8 cellular contexts compared by ENCODE assay signal in genomic region chr3:50316657-50317242, GRCh38. TPM values are rescaled to one million over a fixed set of nuclear protein-coding genes. Genes with fewer than 3 reads are reported as not detected.
DNase-seq lines count a peak whose midpoint lies in the region; ATAC-seq lines count a peak whose summit lies in the region.

No MANE protein-coding gene starts in this region.

- H3K27me3 Mint-ChIP-seq in CD4-positive, alpha-beta memory T cell = no peaks in the 10 kb centered on the region

- no peaks in the 10 kb centered on the region for H3K9me3 Mint-ChIP-seq in CD4-positive, alpha-beta memory T cell
- no peaks in the 10 kb centered on the region for H3K9me3 Mint-ChIP-seq in activated naive CD4-positive, alpha-beta T cell treated with anti-CD3 and anti-CD28 coated beads, Interleukin-2, amount 50 U/mL, for 72 hours

- H3K4me1 ChIP-seq in CD4-positive, alpha-beta memory T cell (ENCODE audit: insufficient read depth, low read length) = peaks cover 41% of the 10 kb centered on the region
- H3K4me1 ChIP-seq in NT2/D1 (ENCODE audit: insufficient read depth, insufficient read length) (peaks cover 39% of the 10 kb centered on the region), mesendoderm (ENCODE audit: control insufficient read depth, low read depth, low read length) (peaks cover 16% of the 10 kb centered on the region), urinary bladder (ENCODE audit: insufficient read depth) (no peaks in the 10 kb centered on the region)

- H4K8ac ChIP-seq in mesendoderm (ENCODE audit: low read depth, low read length) = no peak overlapping the region

- POLR2A ChIA-PET in CD4-positive, alpha-beta memory T cell (lab: Charles Lee; ENCODE audit: partially characterized antibody) = interaction anchor here (1.0 to 14.4 kb wide), 7 partner anchors 12 to 81 kb away, joined by 4 to 144 read pairs (median 8); partner anchors contain the start of genes CYB561D2, GNAI2, HYAL3 and NAA80

- peaks cover 22 to 52% (median 37%) of the 10 kb centered on the region in 4 donors for H3K4me1 Mint-ChIP-seq in CD4-positive, alpha-beta memory T cell

- no peak overlapping the region for H2BK5ac ChIP-seq in mesendoderm (ENCODE audit: low read length)

- no peak overlapping the region for H2AK5ac ChIP-seq in mesendoderm (ENCODE audit: low read length)

- ATAC-seq in activated naive CD4-positive, alpha-beta T cell treated with anti-CD3 and anti-CD28 coated beads, Interleukin-2, amount 50 U/mL, for 72 hours = no peak
- ATAC-seq in HG03196 (IDR thresholded peaks at IDR 0.05; ENCODE audit: unreplicated experiment) (no peak), HG02610 (IDR thresholded peaks at IDR 0.05; ENCODE audit: unreplicated experiment) (no peak)

- CTCF ChIA-PET in CD4-positive, alpha-beta memory T cell (lab: Charles Lee; ENCODE audit: partially characterized antibody) = interaction anchor here (1.0 to 4.4 kb wide), 4 partner anchors 9 to 24 kb away, joined by 3 to 21 read pairs (median 4); partner anchors contain the start of genes HYAL3, NAA80 and RASSF1

- H3K27ac ChIP-seq in CD4-positive, alpha-beta memory T cell (ENCODE audit: low read depth, low read length) = peak overlapping the region; percentile 49
- H3K27ac ChIP-seq in mesendoderm (ENCODE audit: low read depth, low read length) = no peak overlapping the region
- peak overlapping the region; percentile 76 for H3K27ac ChIP-seq in urinary bladder (ENCODE audit: low read depth)

- no peak overlapping the region for H3K4me2 ChIP-seq in mesendoderm (ENCODE audit: low read length)

- H3K4me3 ChIP-seq in CD4-positive, alpha-beta memory T cell (ENCODE audit: low read length in 2 of 2) = peak overlapping the region in 1 of 2 donors; percentile 7
- no peak overlapping the region for H3K4me3 ChIP-seq in NT2/D1 (ENCODE audit: insufficient read length, low read depth)
- no peak overlapping the region for H3K4me3 ChIP-seq in mesendoderm (ENCODE audit: low read length)
- no peak overlapping the region for H3K4me3 ChIP-seq in urinary bladder (ENCODE audit: low read depth, low read length)

- H3K9ac ChIP-seq in NT2/D1 (ENCODE audit: insufficient read length, low read depth) (peak overlapping the region; percentile 66), mesendoderm (ENCODE audit: low read length) (peak overlapping the region; percentile 26)

- H3K56ac ChIP-seq in mesendoderm (ENCODE audit: low read length) = peak overlapping the region; percentile 44

- no peak overlapping the region for H2BK15ac ChIP-seq in mesendoderm (replicated peaks; ENCODE audit: low read depth)

- no peak overlapping the region for H4K5ac ChIP-seq in mesendoderm (ENCODE audit: low read length)

- H3K4ac ChIP-seq in mesendoderm (ENCODE audit: low read depth, low read length) = no peak overlapping the region

- no peaks in the 10 kb centered on the region for H3K27me3 ChIP-seq in CD4-positive, alpha-beta memory T cell (ENCODE audit: insufficient read depth, low read length)
- H3K27me3 ChIP-seq in NT2/D1 (ENCODE audit: insufficient read depth, insufficient read length) (no peaks in the 10 kb centered on the region), mesendoderm (ENCODE audit: insufficient read depth, low read length, poor library complexity) (no peaks in the 10 kb centered on the region)

- H3K79me2 ChIP-seq in mesendoderm (ENCODE audit: control insufficient read depth, insufficient read depth, low read length) = peaks cover 27% of the 10 kb centered on the region

- H3K9me3 ChIP-seq in CD4-positive, alpha-beta memory T cell (ENCODE audit: control insufficient read depth in 1 of 2, low read length in 2 of 2) = no peaks in the 10 kb centered on the region
- no peaks in the 10 kb centered on the region for H3K9me3 ChIP-seq in NT2/D1 (ENCODE audit: insufficient read depth, low read length)

- H3K27ac Mint-ChIP-seq in CD4-positive, alpha-beta memory T cell = peak overlapping the region; percentile 79 to 99 (median 94)
- H3K27ac Mint-ChIP-seq in activated naive CD4-positive, alpha-beta T cell treated with anti-CD3 and anti-CD28 coated beads, Interleukin-2, amount 50 U/mL, for 72 hours = peak overlapping the region; percentile 19 to 60

- H3K18ac ChIP-seq in mesendoderm (ENCODE audit: low read length) = no peak overlapping the region

- peaks cover 29% of the 10 kb centered on the region for H3K79me1 ChIP-seq in mesendoderm (ENCODE audit: low read length)

- peak overlapping the region; percentile 74 to 92 (median 86) for H3K4me3 Mint-ChIP-seq in CD4-positive, alpha-beta memory T cell

- H3K23ac ChIP-seq in mesendoderm (ENCODE audit: low read length) = no peak overlapping the region

- peaks cover 0 to 2% of the 10 kb centered on the region in 2 donors for H3K36me3 Mint-ChIP-seq in CD4-positive, alpha-beta memory T cell
- no peaks in the 10 kb centered on the region for H3K36me3 Mint-ChIP-seq in activated naive CD4-positive, alpha-beta T cell treated with anti-CD3 and anti-CD28 coated beads, Interleukin-2, amount 50 U/mL, for 72 hours

- no peaks in the 10 kb centered on the region for H3K36me3 ChIP-seq in CD4-positive, alpha-beta memory T cell (ENCODE audit: insufficient read depth, low read length)
- H3K36me3 ChIP-seq in NT2/D1 (ENCODE audit: insufficient read depth, insufficient read length, low read length) (peaks cover 62% of the 10 kb centered on the region), mesendoderm (ENCODE audit: control insufficient read depth, insufficient read depth, low read length) (peaks cover 10% of the 10 kb centered on the region), urinary bladder (ENCODE audit: insufficient read depth) (no peaks in the 10 kb centered on the region)

- DNase-seq in CD4-positive, alpha-beta memory T cell = peak; percentile 62 to 92 (median 72)
- DNase-seq in NT2/D1 (ENCODE audit: low read depth, low spot score) = no peak
- no peak for DNase-seq in activated naive CD4-positive, alpha-beta T cell treated with anti-CD3 and anti-CD28 coated beads, Interleukin-2, amount 50 U/mL, for 72 hours (ENCODE audit: low spot score in 2 of 2)
- peak; percentile 88 for DNase-seq in mesendoderm
- no peak for DNase-seq in AG08396 (ENCODE audit: low spot score)

- H2BK120ac ChIP-seq in mesendoderm (ENCODE audit: low read depth, low read length) = no peak overlapping the region

- intact Hi-C loops in CD4-positive, alpha-beta memory T cell (cut with micrococcal nuclease) = loop anchor here (1.0 to 5.0 kb wide), 2 partner anchors 12 to 844 kb away; partner anchors contain the start of genes DAG1 and TUSC2

- WGBS in mesendoderm (ENCODE audit: extremely low coverage, insufficient coverage, low lambda C conversion rate) = no CpG with 5 or more reads among the region's 9 CpGs
- 69% methylated on average over 9 of the region's 9 CpGs for WGBS in urinary bladder

RNA-seq across cellular contexts. Expression of gene HYAL2, which starts 5.8 kb away (rescaled TPM):
- total RNA-seq in CD4-positive, alpha-beta memory T cell = 1 to 10 TPM; 3.7 to 4.0 TPM
- polyA plus RNA-seq in CD4-positive, alpha-beta memory T cell = 10 to 100 TPM; 10.3 to 12.3 TPM
- 1 to 10 TPM; 4.2 to 6.1 TPM for total RNA-seq in activated naive CD4-positive, alpha-beta T cell treated with anti-CD3 and anti-CD28 coated beads, Interleukin-2, amount 50 U/mL, for 72 hours
- 40.1 TPM for polyA plus RNA-seq in mesendoderm (2013, experiment 1 of 2)
- polyA plus RNA-seq in mesendoderm (2013, experiment 2 of 2) = 38.2 TPM
- total RNA-seq in urinary bladder = 44.0 TPM
- polyA plus RNA-seq in urinary bladder = 121 TPM

RNA-seq across cellular contexts. Expression of gene TUSC2, which starts 11.3 kb away (rescaled TPM):
- total RNA-seq in CD4-positive, alpha-beta memory T cell = 10 to 100 TPM; 25.3 to 30.0 TPM
- 10 to 100 TPM; 45.1 to 45.9 TPM for polyA plus RNA-seq in CD4-positive, alpha-beta memory T cell
- 10 to 100 TPM; 10.7 to 20.1 TPM for total RNA-seq in activated naive CD4-positive, alpha-beta T cell treated with anti-CD3 and anti-CD28 coated beads, Interleukin-2, amount 50 U/mL, for 72 hours
- 24.5 TPM for polyA plus RNA-seq in mesendoderm (2013, experiment 1 of 2)
- polyA plus RNA-seq in mesendoderm (2013, experiment 2 of 2) = 23.4 TPM
- 4.5 TPM for total RNA-seq in urinary bladder
- polyA plus RNA-seq in urinary bladder = 48.5 TPM

RNA-seq across cellular contexts. Expression of gene HYAL1, which starts 13.4 kb away (rescaled TPM):
- under 1 TPM; 0.38 to 0.50 TPM for total RNA-seq in CD4-positive, alpha-beta memory T cell
- under 1 TPM; 0.09 to 0.20 TPM for polyA plus RNA-seq in CD4-positive, alpha-beta memory T cell
- total RNA-seq in activated naive CD4-positive, alpha-beta T cell treated with anti-CD3 and anti-CD28 coated beads, Interleukin-2, amount 50 U/mL, for 72 hours = under 1 TPM in 1 of 2 donors, not detected in 1; 0.39 TPM
- polyA plus RNA-seq in mesendoderm (2013, experiment 1 of 2) = 1.1 TPM
- polyA plus RNA-seq in mesendoderm (2013, experiment 2 of 2) = 1.3 TPM
- total RNA-seq in urinary bladder = 2.5 TPM
- polyA plus RNA-seq in urinary bladder = 7.0 TPM

RNA-seq across cellular contexts. Expression of gene HYAL3, which starts 17.5 kb away (rescaled TPM):
- 1 to 10 TPM; 5.1 to 5.4 TPM for total RNA-seq in CD4-positive, alpha-beta memory T cell
- 1 to 10 TPM; 4.4 to 7.1 TPM for polyA plus RNA-seq in CD4-positive, alpha-beta memory T cell
- total RNA-seq in activated naive CD4-positive, alpha-beta T cell treated with anti-CD3 and anti-CD28 coated beads, Interleukin-2, amount 50 U/mL, for 72 hours = 1 to 10 TPM; 4.3 to 6.6 TPM
- 3.6 TPM for polyA plus RNA-seq in mesendoderm (2013, experiment 1 of 2)
- polyA plus RNA-seq in mesendoderm (2013, experiment 2 of 2) = 3.0 TPM
- total RNA-seq in urinary bladder = 2.9 TPM
- polyA plus RNA-seq in urinary bladder = 3.0 TPM

RNA-seq across cellular contexts. Expression of gene NAA80, which starts 17.5 kb away (rescaled TPM):
- total RNA-seq in CD4-positive, alpha-beta memory T cell = 10 to 100 TPM; 33.1 to 33.7 TPM
- 10 to 100 TPM; 16.7 to 30.3 TPM for polyA plus RNA-seq in CD4-positive, alpha-beta memory T cell
- 10 to 100 TPM; 19.4 to 26.0 TPM for total RNA-seq in activated naive CD4-positive, alpha-beta T cell treated with anti-CD3 and anti-CD28 coated beads, Interleukin-2, amount 50 U/mL, for 72 hours
- 6.2 TPM for polyA plus RNA-seq in mesendoderm (2013, experiment 1 of 2)
- polyA plus RNA-seq in mesendoderm (2013, experiment 2 of 2) = 6.0 TPM
- 2.3 TPM for total RNA-seq in urinary bladder
- polyA plus RNA-seq in urinary bladder = 12.0 TPM

Comparison
In these comparisons a context has a peak if more than half of its experiments do, and no peak if none do; other contexts are left out.
1. DNase-seq: peak in CD4-positive, alpha-beta memory T cell (5 of 5) and mesendoderm (single experiment); none in NT2/D1 (single experiment), activated naive CD4-positive, alpha-beta T cell treated with anti-CD3 and anti-CD28 coated beads, Interleukin-2, amount 50 U/mL, for 72 hours (0 of 2) and AG08396 (single experiment).